Comparison of ENCODE assay signal across 2 cellular contexts in genomic region chr7:122752583-122752982, GRCh38.
TF ChIP-seq lines count a peak whose summit lies in the region.

No MANE protein-coding gene starts in this region.

TF ChIP-seq in GM23338, 12 proteins besides CTCF, POLR2A, EP300 and RAD21:
- TF ChIP-seq, protein P1, sequence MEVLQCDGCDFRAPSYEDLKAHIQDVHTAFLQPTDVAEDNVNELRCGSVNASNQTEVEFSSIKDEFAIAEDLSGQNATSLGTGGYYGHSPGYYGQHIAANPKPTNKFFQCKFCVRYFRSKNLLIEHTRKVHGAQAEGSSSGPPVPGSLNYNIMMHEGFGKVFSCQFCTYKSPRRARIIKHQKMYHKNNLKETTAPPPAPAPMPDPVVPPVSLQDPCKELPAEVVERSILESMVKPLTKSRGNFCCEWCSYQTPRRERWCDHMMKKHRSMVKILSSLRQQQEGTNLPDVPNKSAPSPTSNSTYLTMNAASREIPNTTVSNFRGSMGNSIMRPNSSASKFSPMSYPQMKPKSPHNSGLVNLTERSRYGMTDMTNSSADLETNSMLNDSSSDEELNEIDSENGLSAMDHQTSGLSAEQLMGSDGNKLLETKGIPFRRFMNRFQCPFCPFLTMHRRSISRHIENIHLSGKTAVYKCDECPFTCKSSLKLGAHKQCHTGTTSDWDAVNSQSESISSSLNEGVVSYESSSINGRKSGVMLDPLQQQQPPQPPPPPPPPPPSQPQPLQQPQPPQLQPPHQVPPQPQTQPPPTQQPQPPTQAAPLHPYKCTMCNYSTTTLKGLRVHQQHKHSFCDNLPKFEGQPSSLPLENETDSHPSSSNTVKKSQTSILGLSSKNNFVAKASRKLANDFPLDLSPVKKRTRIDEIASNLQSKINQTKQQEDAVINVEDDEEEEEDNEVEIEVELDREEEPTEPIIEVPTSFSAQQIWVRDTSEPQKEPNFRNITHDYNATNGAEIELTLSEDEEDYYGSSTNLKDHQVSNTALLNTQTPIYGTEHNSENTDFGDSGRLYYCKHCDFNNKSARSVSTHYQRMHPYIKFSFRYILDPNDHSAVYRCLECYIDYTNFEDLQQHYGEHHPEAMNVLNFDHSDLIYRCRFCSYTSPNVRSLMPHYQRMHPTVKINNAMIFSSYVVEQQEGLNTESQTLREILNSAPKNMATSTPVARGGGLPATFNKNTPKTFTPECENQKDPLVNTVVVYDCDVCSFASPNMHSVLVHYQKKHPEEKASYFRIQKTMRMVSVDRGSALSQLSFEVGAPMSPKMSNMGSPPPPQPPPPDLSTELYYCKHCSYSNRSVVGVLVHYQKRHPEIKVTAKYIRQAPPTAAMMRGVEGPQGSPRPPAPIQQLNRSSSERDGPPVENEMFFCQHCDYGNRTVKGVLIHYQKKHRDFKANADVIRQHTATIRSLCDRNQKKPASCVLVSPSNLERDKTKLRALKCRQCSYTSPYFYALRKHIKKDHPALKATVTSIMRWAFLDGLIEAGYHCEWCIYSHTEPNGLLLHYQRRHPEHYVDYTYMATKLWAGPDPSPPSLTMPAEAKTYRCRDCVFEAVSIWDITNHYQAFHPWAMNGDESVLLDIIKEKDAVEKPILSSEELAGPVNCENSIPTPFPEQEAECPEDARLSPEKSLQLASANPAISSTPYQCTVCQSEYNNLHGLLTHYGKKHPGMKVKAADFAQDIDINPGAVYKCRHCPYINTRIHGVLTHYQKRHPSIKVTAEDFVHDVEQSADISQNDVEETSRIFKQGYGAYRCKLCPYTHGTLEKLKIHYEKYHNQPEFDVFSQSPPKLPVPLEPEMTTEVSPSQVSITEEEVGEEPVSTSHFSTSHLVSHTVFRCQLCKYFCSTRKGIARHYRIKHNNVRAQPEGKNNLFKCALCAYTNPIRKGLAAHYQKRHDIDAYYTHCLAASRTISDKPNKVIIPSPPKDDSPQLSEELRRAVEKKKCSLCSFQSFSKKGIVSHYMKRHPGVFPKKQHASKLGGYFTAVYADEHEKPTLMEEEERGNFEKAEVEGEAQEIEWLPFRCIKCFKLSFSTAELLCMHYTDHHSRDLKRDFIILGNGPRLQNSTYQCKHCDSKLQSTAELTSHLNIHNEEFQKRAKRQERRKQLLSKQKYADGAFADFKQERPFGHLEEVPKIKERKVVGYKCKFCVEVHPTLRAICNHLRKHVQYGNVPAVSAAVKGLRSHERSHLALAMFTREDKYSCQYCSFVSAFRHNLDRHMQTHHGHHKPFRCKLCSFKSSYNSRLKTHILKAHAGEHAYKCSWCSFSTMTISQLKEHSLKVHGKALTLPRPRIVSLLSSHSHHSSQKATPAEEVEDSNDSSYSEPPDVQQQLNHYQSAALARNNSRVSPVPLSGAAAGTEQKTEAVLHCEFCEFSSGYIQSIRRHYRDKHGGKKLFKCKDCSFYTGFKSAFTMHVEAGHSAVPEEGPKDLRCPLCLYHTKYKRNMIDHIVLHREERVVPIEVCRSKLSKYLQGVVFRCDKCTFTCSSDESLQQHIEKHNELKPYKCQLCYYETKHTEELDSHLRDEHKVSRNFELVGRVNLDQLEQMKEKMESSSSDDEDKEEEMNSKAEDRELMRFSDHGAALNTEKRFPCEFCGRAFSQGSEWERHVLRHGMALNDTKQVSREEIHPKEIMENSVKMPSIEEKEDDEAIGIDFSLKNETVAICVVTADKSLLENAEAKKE (CRISPR knock-in tag; IDR thresholded peaks at IDR 0.05): no peak
- no peak for TF ChIP-seq POLR2AphosphoS5 (IDR thresholded peaks at IDR 0.05; ENCODE audit: low read depth)

TF ChIP-seq in HEK293T, 16 proteins besides CTCF, POLR2A, EP300 and RAD21 (continued from another document):
- TF ChIP-seq SUZ12 (IDR thresholded peaks at IDR 0.05): no peak
- TF ChIP-seq BHLHE40 (IDR thresholded peaks at IDR 0.05; ENCODE audit: borderline replicate concordance): no peak
- TF ChIP-seq LEF1 (IDR thresholded peaks at IDR 0.05; ENCODE audit: borderline replicate concordance): no peak
- no peak for TF ChIP-seq FOXA1 (IDR thresholded peaks at IDR 0.05)
